Comparison of ENCODE assay signal across 11 cellular contexts in genomic region chr16:89350701-89351380, GRCh38.
DNase-seq lines count a peak whose midpoint lies in the region; ATAC-seq and TF ChIP-seq lines count a peak whose summit lies in the region.
"Had no signal": no experiment of that assay in that cellular context is flagged by ENCODE, and none has a peak within 500 bp of the region (broad histone marks: within the 10 kb centered on the region; RNA-seq: fewer than 3 reads in every experiment).

No MANE protein-coding gene starts in this region.

- no peak for DNase-seq in DND-41
- DNase-seq in T-helper 2 cell treated with Interferon-gamma antibody and Interleukin-4, amounts not matched to agents 5 μg/mL and 100 μg/mL, for 36 hours (ENCODE audit: low spot score), result peak; percentile 72
- DNase-seq in endodermal cell, result no peak
- peak; percentile 37 to 68 (median 50) for DNase-seq in stimulated activated CD4-positive, alpha-beta T cell treated with anti-CD3 and anti-CD28 coated beads, Interleukin-12 subunit alpha, Interleukin-12 subunit beta, amount 100 ng/mL, for 48 hours (ENCODE audit: low read depth in 2 of 3, low spot score in 1 of 3)
- no peak for DNase-seq in NCI-H748 treated with DMSO at 0.1 percent for 48 hours (lab: John Stamatoyannopoulos, UW)
- no peak for DNase-seq in COLO829 (ENCODE audit: low spot score)
- no peak for DNase-seq in NCI-H2107 treated with DMSO at 0.1 percent for 48 hours (lab: John Stamatoyannopoulos, UW; ENCODE audit: unreplicated experiment)
- no peak for DNase-seq in LoVo (ENCODE audit: low spot score)
- DNase-seq: NCI-H2227 treated with DMSO at 0.1 percent for 48 hours, spleen had no signal

- H3K4me3 ChIP-seq in DND-41 (ENCODE audit: low read depth in 1 of 2, low read length in 2 of 2), result no peak overlapping the region
- no peak overlapping the region for H3K4me3 ChIP-seq in endodermal cell (ENCODE audit: low read length)
- H3K4me3 ChIP-seq: spleen, vagina had no signal

- H3K27me3 ChIP-seq in DND-41 (ENCODE audit: insufficient read depth, low read length, poor library complexity), result no peaks in the 10 kb centered on the region
- no peaks in the 10 kb centered on the region for H3K27me3 ChIP-seq in endodermal cell (ENCODE audit: control insufficient read depth, insufficient read depth, low read length, poor library complexity, severe bottlenecking)
- H3K27me3 ChIP-seq: spleen, vagina had no signal

- H3K9ac ChIP-seq in DND-41 (ENCODE audit: low read depth, low read length) (no peak overlapping the region), endodermal cell (ENCODE audit: extremely low read depth, low read length, poor library complexity, severe bottlenecking) (no peak overlapping the region)

- peaks cover 24% of the 10 kb centered on the region for H3K36me3 ChIP-seq in DND-41 (ENCODE audit: insufficient read depth, low read length)
- peaks cover 5% of the 10 kb centered on the region for H3K36me3 ChIP-seq in endodermal cell (ENCODE audit: control insufficient read depth, insufficient read depth, low read length)
- H3K36me3 ChIP-seq: vagina had no signal

- H3K27ac ChIP-seq in DND-41 (ENCODE audit: low read length), result no peak overlapping the region; the same call in 1 of the 2 replicates
- H3K27ac ChIP-seq in endodermal cell (ENCODE audit: low read depth, low read length), result no peak overlapping the region
- H3K27ac ChIP-seq: spleen, vagina had no signal

- no peaks in the 10 kb centered on the region for H3K27me3 Mint-ChIP-seq in T-helper 2 cell treated with Interferon-gamma antibody and Interleukin-4, amounts not matched to agents 5 μg/mL and 100 μg/mL, for 36 hours (ENCODE audit: low read depth)
- H3K27me3 Mint-ChIP-seq in endodermal cell (ENCODE audit: insufficient read depth), result no peaks in the 10 kb centered on the region

- peak; percentile 25; the same call in 1 of the 3 replicates for ATAC-seq in DND-41 (ENCODE audit: insufficient read depth, low read depth)

- 95 to 100% methylated on average over 12 to 18 of the region's 18 CpGs for WGBS in endodermal cell (ENCODE audit: insufficient coverage in 1 of 2, insufficient read length in 1 of 2), 2 experiments

- peak overlapping the region; percentile 58 for H3K27ac Mint-ChIP-seq in T-helper 2 cell treated with Interferon-gamma antibody and Interleukin-4, amounts not matched to agents 5 μg/mL and 100 μg/mL, for 36 hours
- H3K27ac Mint-ChIP-seq in endodermal cell, result peak overlapping the region; percentile 71

- H4K20me1 ChIP-seq in DND-41 (ENCODE audit: insufficient read depth, low read length), result peaks cover 95% of the 10 kb centered on the region

- H3K4me1 Mint-ChIP-seq in T-helper 2 cell treated with Interferon-gamma antibody and Interleukin-4, amounts not matched to agents 5 μg/mL and 100 μg/mL, for 36 hours (ENCODE audit: low read depth), result peaks cover 56% of the 10 kb centered on the region
- H3K4me1 Mint-ChIP-seq in endodermal cell, result peaks cover 38% of the 10 kb centered on the region

- no peak overlapping the region for H3K4me3 Mint-ChIP-seq in T-helper 2 cell treated with Interferon-gamma antibody and Interleukin-4, amounts not matched to agents 5 μg/mL and 100 μg/mL, for 36 hours
- H3K4me3 Mint-ChIP-seq in endodermal cell, result no peak overlapping the region

- H3K4me1 ChIP-seq in DND-41 (ENCODE audit: insufficient read depth, low read length) (peaks cover 40% of the 10 kb centered on the region), endodermal cell (ENCODE audit: control insufficient read depth, insufficient read depth, low read length) (peaks cover 15% of the 10 kb centered on the region)

- H2AFZ ChIP-seq in DND-41 (ENCODE audit: low read depth, low read length), result no peak overlapping the region

- no peak for TF ChIP-seq CTCF in DND-41 (IDR thresholded peaks at IDR 0.05; ENCODE audit: borderline replicate concordance, extremely low read depth, low read length, poor library complexity, severe bottlenecking)
- TF ChIP-seq CTCF in endodermal cell (conservative IDR thresholded peaks at IDR 0.05), result no peak

- peaks cover 99% of the 10 kb centered on the region for H3K79me2 ChIP-seq in DND-41 (ENCODE audit: insufficient read depth, low read length)

- no peaks in the 10 kb centered on the region for H3K9me3 Mint-ChIP-seq in T-helper 2 cell treated with Interferon-gamma antibody and Interleukin-4, amounts not matched to agents 5 μg/mL and 100 μg/mL, for 36 hours
- no peaks in the 10 kb centered on the region for H3K9me3 Mint-ChIP-seq in endodermal cell

- H3K9me3 ChIP-seq in DND-41 (ENCODE audit: insufficient read depth, low read length, severe bottlenecking) (no peaks in the 10 kb centered on the region), endodermal cell (ENCODE audit: control insufficient read depth, low read length) (no peaks in the 10 kb centered on the region)
- H3K9me3 ChIP-seq: spleen, vagina had no signal

- H3K36me3 Mint-ChIP-seq in T-helper 2 cell treated with Interferon-gamma antibody and Interleukin-4, amounts not matched to agents 5 μg/mL and 100 μg/mL, for 36 hours (ENCODE audit: low read depth), result peaks cover 17% of the 10 kb centered on the region
- peaks cover 10% of the 10 kb centered on the region for H3K36me3 Mint-ChIP-seq in endodermal cell (ENCODE audit: low read depth)

- no peak overlapping the region for H3K4me2 ChIP-seq in DND-41 (ENCODE audit: insufficient read depth, low read length)

Comparison
In these comparisons a context has a peak if more than half of its experiments do, and no peak if none do; other contexts are left out.
1. DNase-seq: peak in T-helper 2 cell treated with Interferon-gamma antibody and Interleukin-4, amounts not matched to agents 5 μg/mL and 100 μg/mL, for 36 hours (single experiment) and stimulated activated CD4-positive, alpha-beta T cell treated with anti-CD3 and anti-CD28 coated beads, Interleukin-12 subunit alpha, Interleukin-12 subunit beta, amount 100 ng/mL, for 48 hours (3 of 3); none in DND-41 (single experiment), endodermal cell (single experiment), NCI-H748 treated with DMSO at 0.1 percent for 48 hours (single experiment), COLO829 (single experiment), NCI-H2107 treated with DMSO at 0.1 percent for 48 hours (single experiment) and LoVo (single experiment).